8 cellular contexts compared by ENCODE assay signal in the genomic region with DNA sequence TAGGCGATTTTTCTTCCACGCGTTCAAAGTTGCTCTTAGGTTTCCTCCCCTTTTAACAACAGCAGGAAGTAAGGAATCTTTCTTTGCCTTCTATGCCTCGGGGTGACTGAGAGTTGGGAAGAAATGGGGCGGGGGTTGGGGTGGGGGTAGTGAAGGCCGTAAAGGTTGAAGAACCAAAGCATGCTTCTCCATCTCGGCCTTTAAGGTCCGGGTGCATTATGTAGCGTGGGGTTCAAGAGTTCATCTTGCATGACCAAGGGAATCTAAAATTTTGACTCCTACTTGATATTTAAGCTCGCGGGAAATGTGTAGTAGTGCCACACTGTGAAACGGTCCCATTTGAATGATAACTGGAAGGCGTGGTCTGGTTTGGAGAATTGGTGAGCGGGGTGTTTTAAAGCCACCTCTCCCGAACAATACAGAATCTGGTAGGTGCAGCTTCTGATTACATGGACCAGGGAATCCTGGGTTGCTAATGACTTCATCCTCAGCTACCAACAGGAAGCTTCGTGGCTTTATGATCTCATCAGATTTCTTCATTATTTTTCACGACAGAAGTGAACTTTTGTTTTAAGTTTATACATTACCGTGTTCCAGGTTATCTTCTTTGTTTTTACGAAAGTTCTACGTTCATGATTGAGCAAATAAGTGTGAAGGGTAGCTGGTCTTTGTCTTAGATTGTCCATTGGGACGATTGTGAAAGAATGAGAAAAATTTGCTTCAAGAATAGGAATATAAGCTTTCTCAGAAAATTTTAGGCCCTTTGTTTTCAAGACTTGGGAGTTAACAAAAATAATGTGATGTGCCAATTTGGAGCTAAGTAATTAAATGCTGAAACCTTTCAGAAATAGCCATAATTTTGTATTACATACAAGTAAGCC. TPM values are rescaled to one million over a fixed set of nuclear protein-coding genes. Genes with fewer than 3 reads are reported as not detected.
DNase-seq lines count a peak whose midpoint lies in the region; ATAC-seq, FAIRE-seq and TF ChIP-seq lines count a peak whose summit lies in the region.

No MANE protein-coding gene starts in this region.

- H3K4me1 ChIP-seq in A549 = peaks cover 19% of the 10 kb centered on the region
- 0 out of 2 replicates have a peak, but pooled peaks cover 3% of the 10 kb centered on the region for H3K4me1 ChIP-seq in SJSA1 (replicated peaks)
- H3K4me1 ChIP-seq in smooth muscle cell (ENCODE audit: low read depth) = peaks cover 16% of the 10 kb centered on the region

- TF ChIP-seq CTCF in A549 (IDR thresholded peaks at IDR 0.05) = no peak
- no peak for TF ChIP-seq CTCF in GM10266 (IDR thresholded peaks at IDR 0.05; ENCODE audit: control insufficient read depth, insufficient read depth, low read depth, missing control alignments)
- TF ChIP-seq CTCF in smooth muscle cell (IDR thresholded peaks at IDR 0.05; ENCODE audit: borderline replicate concordance, insufficient read depth, poor library complexity, severe bottlenecking) = no peak

- no peaks in the 10 kb centered on the region for H3F3A ChIP-seq in smooth muscle cell (ENCODE audit: low read depth)

- no peak for TF ChIP-seq POLR2A in A549 (IDR thresholded peaks at IDR 0.05; ENCODE audit: low read length)

- H4K20me1 ChIP-seq in smooth muscle cell (ENCODE audit: low read depth) = peaks cover 29% of the 10 kb centered on the region

- H3K4me3 ChIP-seq in A549 (peak overlapping the region; percentile 87), SJSA1 (peak overlapping the region; percentile 74), smooth muscle cell (peak overlapping the region; percentile 93)

- peak overlapping the region; percentile 69 for H3K4me2 ChIP-seq in A549
- peak overlapping the region; percentile 95 for H3K4me2 ChIP-seq in smooth muscle cell

- H2AFZ ChIP-seq in smooth muscle cell (ENCODE audit: low read depth) = peak overlapping the region; percentile 92

- peaks cover 13% of the 10 kb centered on the region for H3K36me3 ChIP-seq in SJSA1
- H3K36me3 ChIP-seq in smooth muscle cell (ENCODE audit: low read depth) = no peaks in the 10 kb centered on the region

- peak; percentile 82 to 93 for DNase-seq in A549 (ENCODE audit: low read depth in 1 of 2, low spot score in 1 of 2)
- peak; percentile 78 for DNase-seq in GM10266 (ENCODE audit: extremely low spot score)
- peak; percentile 81 for DNase-seq in NAMALWA (ENCODE audit: low spot score)
- peak; percentile 54 to 55 for DNase-seq in SJSA1 (ENCODE audit: low read depth in 1 of 2, low spot score in 2 of 2)
- peak; percentile 84 for DNase-seq in cerebellar cortex (ENCODE audit: low spot score)
- DNase-seq in islet precursor cell = peak; percentile 68
- DNase-seq in smooth muscle cell (lab: John Stamatoyannopoulos, UW; ENCODE audit: unreplicated experiment) = no peak

- no peak for TF ChIP-seq RAD21 in A549 (conservative IDR thresholded peaks at IDR 0.05 in 1 of 2, IDR thresholded peaks at IDR 0.05 in 1 of 2)

- ATAC-seq in A549 (peak; percentile 65 to 88), HG02938 (IDR thresholded peaks at IDR 0.05; ENCODE audit: unreplicated experiment) (no peak)

- CTCF ChIA-PET in A549 (lab: Yijun Ruan, JAX) = interaction anchor here (0.6 to 3.2 kb wide), 19 partner anchors 7 to 1715 kb away, joined by 3 to 15 read pairs (median 4); no protein-coding TSS in a partner anchor

- H3K27ac ChIP-seq in A549 = peak overlapping the region; percentile 98 to 99
- peak overlapping the region; percentile 74 for H3K27ac ChIP-seq in SJSA1
- peak overlapping the region; percentile 80 for H3K27ac ChIP-seq in smooth muscle cell (ENCODE audit: low read depth)

- H3K9ac ChIP-seq in smooth muscle cell (ENCODE audit: low read depth) = peak overlapping the region; percentile 84

- H3K79me2 ChIP-seq in smooth muscle cell (ENCODE audit: low read depth) = peaks cover 61% of the 10 kb centered on the region

- H3K9me3 ChIP-seq in A549 = no peaks in the 10 kb centered on the region
- no peaks in the 10 kb centered on the region for H3K9me3 ChIP-seq in SJSA1 (replicated peaks)
- H3K9me3 ChIP-seq in smooth muscle cell (replicated peaks; ENCODE audit: low read depth) = no peaks in the 10 kb centered on the region

- no peak for TF ChIP-seq EP300 in A549 (IDR thresholded peaks at IDR 0.05)

- peak; percentile 91 for FAIRE-seq in A549 (lab: Jason Lieb, UNC)

- no peaks in the 10 kb centered on the region for H3K27me3 ChIP-seq in SJSA1 (replicated peaks)
- H3K27me3 ChIP-seq in smooth muscle cell (ENCODE audit: low read depth) = no peaks in the 10 kb centered on the region

- WGBS in A549 (ENCODE audit: missing lambda C conversion rate) = 2% methylated on average over 20 of the region's 21 CpGs
- WGBS in smooth muscle cell (ENCODE audit: low lambda C conversion rate) = 2% methylated on average over 21 of the region's 21 CpGs

- POLR2A ChIA-PET in A549 (lab: Yijun Ruan, JAX) = interaction anchor here (0.9 to 1.7 kb wide), 4 partner anchors 32 to 145 kb away, joined by 3 to 5 read pairs (median 4); a partner anchor contains a TSS

TF ChIP-seq in A549, 52 proteins besides CTCF, POLR2A, EP300 and RAD21:
- TF ChIP-seq CBX2 (IDR thresholded peaks at IDR 0.05; ENCODE audit: borderline replicate concordance, low read depth) (no peak), CBX8 (IDR thresholded peaks at IDR 0.05) (no peak), FOXS1 (CRISPR knock-in tag; IDR thresholded peaks at IDR 0.05) (no peak), RFX5 (IDR thresholded peaks at IDR 0.05) (no peak), NR3C1 (IDR thresholded peaks at IDR 0.05) (no peak), JUN (IDR thresholded peaks at IDR 0.05) (peak in 1 of 2 experiments; percentile 64; a peak in 1 of 5 replicates), TFCP2L1 (CRISPR knock-in tag; IDR thresholded peaks at IDR 0.05) (no peak), CEBPB (IDR thresholded peaks at IDR 0.05) (0 out of 4 replicates have a peak, but pooled peaks of 1 of the 2 experiments have one; percentile 32), MYC (IDR thresholded peaks at IDR 0.05; ENCODE audit: borderline replicate concordance, low read length) (peak; percentile 61; the same call in 1 of the 2 replicates), RNF2 (IDR thresholded peaks at IDR 0.05; ENCODE audit: borderline replicate concordance, low read depth) (no peak)
- TF ChIP-seq, protein P1, sequence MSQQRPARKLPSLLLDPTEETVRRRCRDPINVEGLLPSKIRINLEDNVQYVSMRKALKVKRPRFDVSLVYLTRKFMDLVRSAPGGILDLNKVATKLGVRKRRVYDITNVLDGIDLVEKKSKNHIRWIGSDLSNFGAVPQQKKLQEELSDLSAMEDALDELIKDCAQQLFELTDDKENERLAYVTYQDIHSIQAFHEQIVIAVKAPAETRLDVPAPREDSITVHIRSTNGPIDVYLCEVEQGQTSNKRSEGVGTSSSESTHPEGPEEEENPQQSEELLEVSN (IDR thresholded peaks at IDR 0.05; ENCODE audit: borderline replicate concordance, low read depth) = 0 out of 2 replicates have a peak, but pooled peaks have one; percentile 23
- TF ChIP-seq, protein P2, sequence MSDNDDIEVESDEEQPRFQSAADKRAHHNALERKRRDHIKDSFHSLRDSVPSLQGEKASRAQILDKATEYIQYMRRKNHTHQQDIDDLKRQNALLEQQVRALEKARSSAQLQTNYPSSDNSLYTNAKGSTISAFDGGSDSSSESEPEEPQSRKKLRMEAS (IDR thresholded peaks at IDR 0.05) = peak; percentile 30; the same call in 1 of the 2 replicates
TF ChIP-seq in A549: peak in this region for 5.

RNA-seq across cellular contexts. Expression of a gene that starts 1.6 kb away (rescaled TPM):
- polyA plus RNA-seq in A549 (2011; rRNA removed) (27.2 and 29.8 TPM in 2 replicates), A549 (2017; fragmentation: RNase III; extraction: RNeasy Plus Mini Kit Qiagen cat#74134 plus additional on column Dnase treatment) (13.2 to 15.8 TPM (median 13.8 TPM) in 3 replicates), smooth muscle cell (4.1 and 5.8 TPM in 2 replicates)
- polyA plus RNA-seq in A549 (2012; cell fraction: cytosol; rRNA removed) = 4.8 and 5.4 TPM in 2 replicates
- polyA plus RNA-seq in A549 (2012; cell fraction: nucleus; rRNA removed) = 5.1 and 7.8 TPM in 2 replicates
- 35.5 and 37.5 TPM in 2 replicates for polyA minus RNA-seq in A549 (2011; rRNA and poly(A)+ RNA removed)
- 15.0 and 24.9 TPM in 2 replicates for total RNA-seq in SJSA1 (2014; rRNA removed; shearing (Covaris generic))
- total RNA-seq in smooth muscle cell = 31.6 and 37.6 TPM in 2 replicates
